ENCODE assay signal across 8 cellular contexts in the genomic region with DNA sequence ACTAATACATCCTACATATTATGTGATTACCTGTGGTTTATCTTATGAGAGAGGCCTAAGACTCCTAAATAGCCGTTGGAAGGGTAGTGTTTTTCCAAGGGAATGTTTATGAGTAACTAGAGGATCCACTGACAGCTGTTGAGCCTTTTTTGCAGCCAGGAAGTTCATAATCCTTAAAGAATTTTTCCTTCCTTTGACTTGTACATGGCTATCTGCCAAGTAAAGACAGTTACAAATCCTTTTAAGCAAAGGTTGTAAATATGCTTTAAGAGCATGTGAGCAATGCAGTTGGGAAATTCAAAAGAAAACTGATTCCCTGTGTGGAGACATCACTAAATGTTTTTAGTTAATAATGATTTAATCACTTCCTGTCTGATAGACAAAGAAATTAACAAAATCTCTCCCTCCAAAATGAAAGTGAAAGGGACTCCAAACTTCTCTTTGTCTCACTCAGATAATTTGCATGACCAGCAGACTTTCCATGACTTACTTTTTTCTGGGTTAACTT.
DNase-seq lines count a peak whose midpoint lies in the region; ATAC-seq and TF ChIP-seq lines count a peak whose summit lies in the region.

No MANE protein-coding gene starts in this region.

- 4% methylated on average over 1 of the region's 1 CpG for WGBS in suprapubic skin

- peak overlapping the region; percentile 15 for H3K27ac Mint-ChIP-seq in memory B cell

- no peak for TF ChIP-seq CTCF in suprapubic skin (IDR thresholded peaks at IDR 0.05)

- H3K4me3 Mint-ChIP-seq in memory B cell = peak overlapping the region; percentile 13

- H3K4me3 ChIP-seq in suprapubic skin (no peak overlapping the region), H7 (ENCODE audit: insufficient read depth, low read depth, low read length) (no peak overlapping the region)

- DNase-seq in DMS 273 treated with DMSO at 0.1 percent for 48 hours (lab: John Stamatoyannopoulos, UW) = peak; percentile 27
- DNase-seq in KBM-7 = peak; percentile 37
- DNase-seq in astrocyte of the hippocampus (ENCODE audit: low read depth, low spot score) = peak; percentile 72
- no peak for DNase-seq in memory B cell (ENCODE audit: low spot score in 2 of 2)
- no peak for DNase-seq in NCI-H1105 (lab: John Stamatoyannopoulos, UW)
- no peak for DNase-seq in suprapubic skin (ENCODE audit: low spot score in 2 of 2)
- DNase-seq in H7 = no peak

- TF ChIP-seq EP300 in suprapubic skin (IDR thresholded peaks at IDR 0.05) = no peak

- no peak for TF ChIP-seq POLR2A in suprapubic skin (IDR thresholded peaks at IDR 0.05)

- H3K36me3 Mint-ChIP-seq in memory B cell = no peaks in the 10 kb centered on the region

- H3K9me3 ChIP-seq in suprapubic skin = no peaks in the 10 kb centered on the region

- peaks cover 2% of the 10 kb centered on the region for H3K4me1 Mint-ChIP-seq in memory B cell

- no peaks in the 10 kb centered on the region for H3K4me1 ChIP-seq in suprapubic skin

- ATAC-seq in GM21447 (IDR thresholded peaks at IDR 0.05; ENCODE audit: unreplicated experiment) (peak; percentile 64), memory B cell (ENCODE audit: low read depth) (peak; percentile 81)

- no peaks in the 10 kb centered on the region for H3K9me3 Mint-ChIP-seq in memory B cell

- no peaks in the 10 kb centered on the region for H3K27me3 Mint-ChIP-seq in memory B cell

- H3K27me3 ChIP-seq in suprapubic skin (no peaks in the 10 kb centered on the region), H7 (ENCODE audit: control insufficient read depth, insufficient read depth, low read length) (no peaks in the 10 kb centered on the region)

- no peak overlapping the region for H3K27ac ChIP-seq in suprapubic skin

- in situ Hi-C loops in KBM-7 (cut with MboI; ENCODE audit: low pct_unique_long_range_greater_than_20kb, low sequenced_read_pairs) = no loop called here

- H3K36me3 ChIP-seq in suprapubic skin = no peaks in the 10 kb centered on the region
- H3K36me3 ChIP-seq in H7 (replicated peaks; ENCODE audit: control insufficient read depth, insufficient read depth, low read length) = no peaks in the 10 kb centered on the region

Comparison
In these comparisons a context has a peak if more than half of its experiments do, and no peak if none do; other contexts are left out.
1. DNase-seq: peak in DMS 273 treated with DMSO at 0.1 percent for 48 hours (single experiment), KBM-7 (single experiment) and astrocyte of the hippocampus (single experiment); none in memory B cell (0 of 2), NCI-H1105 (single experiment), suprapubic skin (0 of 2) and H7 (single experiment).